ENCODE assay signal across 8 cellular contexts in the genomic region with DNA sequence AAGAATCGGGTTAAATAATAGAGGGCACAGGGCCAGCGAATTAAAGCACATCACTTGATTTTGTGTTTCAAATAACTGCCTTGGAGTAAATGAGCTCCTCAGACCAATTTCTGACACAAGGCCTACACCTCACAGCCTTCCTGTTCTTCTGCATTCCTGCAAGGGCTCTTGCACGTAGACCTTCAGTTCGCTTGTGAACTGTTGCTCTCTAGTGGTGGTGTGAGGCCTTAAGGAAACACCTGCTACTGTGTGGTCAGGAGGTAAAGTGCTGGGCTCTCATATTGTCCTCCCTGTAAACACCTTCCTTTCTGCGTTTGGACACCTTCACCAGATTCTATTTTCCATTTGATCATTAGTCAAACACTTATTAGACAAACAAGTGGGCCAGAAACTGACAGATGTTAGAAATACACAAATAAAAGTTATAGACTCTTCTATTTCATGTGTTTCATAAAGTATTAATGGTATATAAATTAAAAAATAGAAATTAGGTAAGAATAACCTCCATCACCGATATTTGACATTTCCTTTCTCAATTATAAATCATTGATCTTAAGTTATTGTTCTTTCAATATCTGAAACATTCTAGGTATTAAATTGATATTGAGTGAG. TPM values are rescaled to one million over a fixed set of nuclear protein-coding genes. Genes with fewer than 3 reads are reported as not detected.
A peak's percentile ranks its signal among the peaks of the same experiment; 100 is the strongest.
DNase-seq lines count a peak whose midpoint lies in the region; FAIRE-seq and TF ChIP-seq lines count a peak whose summit lies in the region.

No MANE protein-coding gene starts in this region.

- H3K4me3 Mint-ChIP-seq in stimulated activated naive CD8-positive, alpha-beta T cell treated with anti-CD3 and anti-CD28 coated beads, Interleukin-15, Interleukin-2, amounts not matched to agents 100 ng/mL and 50 ng/mL, for 24 hours, result peak overlapping the region; percentile 7

- no peaks in the 10 kb centered on the region for H3K36me3 Mint-ChIP-seq in stimulated activated naive CD8-positive, alpha-beta T cell treated with anti-CD3 and anti-CD28 coated beads, Interleukin-15, Interleukin-2, amounts not matched to agents 100 ng/mL and 50 ng/mL, for 24 hours (ENCODE audit: low read depth)

- H3K79me1 ChIP-seq in mesendoderm (ENCODE audit: low read length), result no peaks in the 10 kb centered on the region

- H4K8ac ChIP-seq in mesendoderm (ENCODE audit: low read depth, low read length), result no peak overlapping the region

- no peak overlapping the region for H3K56ac ChIP-seq in mesendoderm (ENCODE audit: low read length)

- no peaks in the 10 kb centered on the region for H3K79me2 ChIP-seq in mesendoderm (ENCODE audit: control insufficient read depth, insufficient read depth, low read length)

- H3K27me3 Mint-ChIP-seq in stimulated activated naive CD8-positive, alpha-beta T cell treated with anti-CD3 and anti-CD28 coated beads, Interleukin-15, Interleukin-2, amounts not matched to agents 100 ng/mL and 50 ng/mL, for 24 hours, result no peaks in the 10 kb centered on the region

- no peak overlapping the region for H2BK5ac ChIP-seq in mesendoderm (ENCODE audit: low read length)

- no peak overlapping the region for H4K5ac ChIP-seq in mesendoderm (ENCODE audit: low read length)

- no CpG with 5 or more reads among the region's 6 CpGs for WGBS in mesendoderm (ENCODE audit: extremely low coverage, insufficient coverage, low lambda C conversion rate)

- no peak overlapping the region for H2AK5ac ChIP-seq in mesendoderm (ENCODE audit: low read length)

- H3K4me1 Mint-ChIP-seq in stimulated activated naive CD8-positive, alpha-beta T cell treated with anti-CD3 and anti-CD28 coated beads, Interleukin-15, Interleukin-2, amounts not matched to agents 100 ng/mL and 50 ng/mL, for 24 hours (ENCODE audit: low read depth), result peaks cover 52% of the 10 kb centered on the region

- H3K9ac ChIP-seq in mesendoderm (ENCODE audit: low read length), result no peak overlapping the region

- H3K27ac Mint-ChIP-seq in stimulated activated naive CD8-positive, alpha-beta T cell treated with anti-CD3 and anti-CD28 coated beads, Interleukin-15, Interleukin-2, amounts not matched to agents 100 ng/mL and 50 ng/mL, for 24 hours, result no peak overlapping the region

- no peak overlapping the region for H3K23ac ChIP-seq in mesendoderm (ENCODE audit: low read length)

- no peak overlapping the region for H3K18ac ChIP-seq in mesendoderm (ENCODE audit: low read length)

- H3K27me3 ChIP-seq in bronchial epithelial cell (ENCODE audit: control insufficient read depth, insufficient read depth, low read length) (no peaks in the 10 kb centered on the region), mesendoderm (ENCODE audit: insufficient read depth, low read length, poor library complexity) (no peaks in the 10 kb centered on the region)

- no peak for TF ChIP-seq POLR2A in H54 (IDR thresholded peaks at IDR 0.05; ENCODE audit: low read depth, low read length)

- peak; percentile 92 for DNase-seq in GM12865 (ENCODE audit: low read depth)
- DNase-seq in H54 (ENCODE audit: insufficient read length, low spot score), result peak; percentile 12
- peak; percentile 19 for DNase-seq in LoVo (ENCODE audit: low spot score)
- peak; percentile 67 for DNase-seq in UCSD-AML1 (lab: John Stamatoyannopoulos, UW; ENCODE audit: unreplicated experiment)
- DNase-seq in bronchial epithelial cell (ENCODE audit: low read depth), result peak; percentile 84
- peak; percentile 92 for DNase-seq in mesendoderm
- DNase-seq in mesenteric fat pad (ENCODE audit: low spot score), result no peak

- no peak overlapping the region for H3K27ac ChIP-seq in mesendoderm (ENCODE audit: low read depth, low read length)

- H3K36me3 ChIP-seq in bronchial epithelial cell (ENCODE audit: control insufficient read depth, insufficient read depth, low read length) (no peaks in the 10 kb centered on the region), mesendoderm (ENCODE audit: control insufficient read depth, insufficient read depth, low read length) (no peaks in the 10 kb centered on the region)

- H3K4me1 ChIP-seq in mesendoderm (ENCODE audit: control insufficient read depth, low read depth, low read length), result no peaks in the 10 kb centered on the region

- H2BK120ac ChIP-seq in mesendoderm (ENCODE audit: low read depth, low read length), result no peak overlapping the region

- H3K4me3 ChIP-seq in GM12865 (ENCODE audit: low read depth, low read length) (no peak overlapping the region), bronchial epithelial cell (ENCODE audit: low read depth, low read length) (no peak overlapping the region), mesendoderm (ENCODE audit: low read length) (no peak overlapping the region)

- H3K4me2 ChIP-seq in mesendoderm (ENCODE audit: low read length), result no peak overlapping the region

- peak; percentile 82 for TF ChIP-seq CTCF in GM12865 (IDR thresholded peaks at IDR 0.05; ENCODE audit: insufficient read depth, low read depth, low read length, missing control alignments)
- TF ChIP-seq CTCF in bronchial epithelial cell (IDR thresholded peaks at IDR 0.05; ENCODE audit: insufficient read depth, low read length, severe bottlenecking), result peak; percentile 76

- no peaks in the 10 kb centered on the region for H3K9me3 Mint-ChIP-seq in stimulated activated naive CD8-positive, alpha-beta T cell treated with anti-CD3 and anti-CD28 coated beads, Interleukin-15, Interleukin-2, amounts not matched to agents 100 ng/mL and 50 ng/mL, for 24 hours

- no peak overlapping the region for H3K4ac ChIP-seq in mesendoderm (ENCODE audit: low read depth, low read length)

- FAIRE-seq in H54 (lab: Jason Lieb, UNC) (peak; percentile 98), bronchial epithelial cell (lab: Jason Lieb, UNC) (peak; percentile 92)

- no peak overlapping the region for H2BK15ac ChIP-seq in mesendoderm (replicated peaks; ENCODE audit: low read depth)

RNA-seq across cellular contexts. Expression of a gene that starts 29.2 kb away (rescaled TPM):
- total RNA-seq in bronchial epithelial cell (0.13 TPM in 1 of 2 replicates, not detected in the other), mesenteric fat pad (0.51 TPM)
- 0.04 TPM for polyA plus RNA-seq in mesendoderm (2013, experiment 1 of 2)
- not detected for polyA plus RNA-seq in mesendoderm (2013, experiment 2 of 2)

RNA-seq across cellular contexts. Expression of a gene that starts 37.4 kb away (rescaled TPM):
- total RNA-seq in bronchial epithelial cell, result not detected in 2 replicates
- 0.03 TPM for polyA plus RNA-seq in mesendoderm (2013, experiment 1 of 2)
- polyA plus RNA-seq in mesendoderm (2013, experiment 2 of 2), result 0.03 TPM
- total RNA-seq in mesenteric fat pad, result 11.9 TPM

Comparison
In these comparisons a context has a peak if more than half of its experiments do, and no peak if none do; other contexts are left out.
1. RNA of a gene that starts 37.4 kb away (total RNA-seq): 11.9 TPM in mesenteric fat pad (single experiment); not detected in bronchial epithelial cell; every median in the first group is over 10 times any median in the second.